ENCODE assay signal across 9 cellular contexts in the genomic region with DNA sequence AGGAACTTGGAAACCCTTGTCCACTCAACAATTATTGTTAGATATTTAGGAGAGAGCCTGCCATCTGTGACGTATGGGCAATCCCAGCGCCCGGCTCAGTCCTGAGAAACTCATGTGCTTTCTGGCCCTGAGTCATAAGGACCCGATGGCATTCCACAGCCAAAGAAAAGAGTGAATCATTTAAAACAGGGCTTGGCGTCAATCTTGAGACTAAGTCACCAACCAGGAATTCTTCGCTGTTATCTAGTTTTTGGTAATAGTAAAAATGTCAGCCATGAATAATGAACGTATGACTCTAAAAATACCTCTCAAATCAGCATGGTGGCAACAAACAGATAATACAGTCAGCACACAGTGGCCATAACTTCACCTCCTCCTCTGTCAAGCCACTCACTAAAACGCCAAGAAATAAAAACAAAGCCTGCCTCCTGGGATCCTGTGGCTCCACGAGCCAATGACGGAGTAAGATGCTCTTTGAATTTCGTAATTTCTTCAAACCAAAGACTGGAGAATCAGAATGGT.
A peak's percentile ranks its signal among the peaks of the same experiment; 100 is the strongest.
DNase-seq lines count a peak whose midpoint lies in the region; ATAC-seq and TF ChIP-seq lines count a peak whose summit lies in the region.
"Had no signal": no experiment of that assay in that cellular context is flagged by ENCODE, and none has a peak within 500 bp of the region (broad histone marks: within the 10 kb centered on the region; RNA-seq: fewer than 3 reads in every experiment).

No MANE protein-coding gene starts in this region.

- no peaks in the 10 kb centered on the region for H3K9me2 ChIP-seq in HCT116 (ENCODE audit: insufficient read depth)
- no peaks in the 10 kb centered on the region for H3K9me2 ChIP-seq in hepatocyte (replicated peaks; ENCODE audit: insufficient read depth)

- H3K4me2 ChIP-seq in HCT116 (ENCODE audit: low read length) (peak overlapping the region; percentile 23), hepatocyte (no peak overlapping the region)

- intact Hi-C loops in HCT116 (cut with micrococcal nuclease), result no loop called here
- intact Hi-C loops in left colon (cut with DNase I, micrococcal nuclease), result no loop called here

- peaks cover 19% of the 10 kb centered on the region; the same call in 1 of the 2 replicates for H3K27me3 ChIP-seq in HCT116 (ENCODE audit: insufficient read depth, low read length)
- no peaks in the 10 kb centered on the region for H3K27me3 ChIP-seq in hepatocyte
- no peaks in the 10 kb centered on the region for H3K27me3 ChIP-seq in subcutaneous abdominal adipose tissue (ENCODE audit: control insufficient read depth in 5 of 5, insufficient read depth in 4 of 5, low read length in 5 of 5)

- H3K9ac ChIP-seq in HCT116 (ENCODE audit: low read length), result no peak overlapping the region
- peak overlapping the region in 1 of 5 donors; percentile 44 for H3K9ac ChIP-seq in subcutaneous abdominal adipose tissue (ENCODE audit: low read length in 5 of 5)

- TF ChIP-seq POLR2A in HCT116 (IDR thresholded peaks at IDR 0.05; ENCODE audit: borderline replicate concordance, extremely low read depth, insufficient read depth, insufficient read length), result no peak

- CTCF ChIA-PET in HCT116 (lab: Charles Lee), result no interaction called here

- H3K79me2 ChIP-seq in HCT116 (ENCODE audit: insufficient read depth, low read length), result no peaks in the 10 kb centered on the region
- H3K79me2 ChIP-seq in hepatocyte, result no peaks in the 10 kb centered on the region

- POLR2A ChIA-PET in HCT116 (lab: Charles Lee), result no interaction called here

- TF ChIP-seq CTCF in HCT116 (IDR thresholded peaks at IDR 0.05 in 2 of 3, conservative IDR thresholded peaks at IDR 0.05 in 1 of 3; ENCODE audit: borderline replicate concordance in 1 of 3, insufficient read depth in 1 of 3, low read depth in 2 of 3, low read length in 2 of 3) (no peak), astrocyte of the spinal cord (IDR thresholded peaks at IDR 0.05; ENCODE audit: low read depth, low read length) (no peak), hepatocyte (IDR thresholded peaks at IDR 0.05; ENCODE audit: poor library complexity) (no peak)

- no peak overlapping the region for H3K4me3 ChIP-seq in HCT116 (replicated peaks in 1 of 2; ENCODE audit: low read depth in 1 of 2, low read length in 2 of 2)
- no peak overlapping the region for H3K4me3 ChIP-seq in astrocyte of the spinal cord (ENCODE audit: low read depth, low read length)
- no peak overlapping the region for H3K4me3 ChIP-seq in hepatocyte
- no peak overlapping the region for H3K4me3 ChIP-seq in subcutaneous abdominal adipose tissue (ENCODE audit: low read depth in 1 of 5, low read length in 5 of 5)

- no peaks in the 10 kb centered on the region for H3K9me3 ChIP-seq in HCT116 (ENCODE audit: control insufficient read depth in 1 of 2, insufficient read depth in 1 of 2, low read depth in 1 of 2, low read length in 2 of 2)
- H3K9me3 ChIP-seq in hepatocyte (ENCODE audit: low read depth), result no peaks in the 10 kb centered on the region
- peaks cover 0 to 8% (median 0%) of the 10 kb centered on the region in 5 donors for H3K9me3 ChIP-seq in subcutaneous abdominal adipose tissue (ENCODE audit: control insufficient read depth in 5 of 5, low read length in 5 of 5)

- H4K20me1 ChIP-seq in HCT116 (ENCODE audit: insufficient read depth) (no peaks in the 10 kb centered on the region), hepatocyte (ENCODE audit: insufficient read depth, poor library complexity, severe bottlenecking) (no peaks in the 10 kb centered on the region)

- H3K27ac ChIP-seq in HCT116 (ENCODE audit: low read depth, low read length) (no peak overlapping the region), hepatocyte (peak overlapping the region; percentile 79), subcutaneous abdominal adipose tissue (ENCODE audit: low read depth, low read length) (peak overlapping the region; percentile 52), substantia nigra (ENCODE audit: low read depth, low read length, poor library complexity, severe bottlenecking) (no peak overlapping the region)

- H3K36me3 ChIP-seq in HCT116 (ENCODE audit: control insufficient read depth in 1 of 2, insufficient read depth in 2 of 2, low read length in 2 of 2), result no peaks in the 10 kb centered on the region
- H3K36me3 ChIP-seq in hepatocyte (replicated peaks; ENCODE audit: insufficient read depth, low read depth), result no peaks in the 10 kb centered on the region
- H3K36me3 ChIP-seq in subcutaneous abdominal adipose tissue (ENCODE audit: control insufficient read depth in 5 of 5, insufficient read depth in 5 of 5, low read length in 5 of 5), result no peaks in the 10 kb centered on the region

- no TSS peak for BruUV-seq in HCT116 (replicated peaks; lab: Mats Ljungman, UMichigan)

- 58% methylated on average over 11 of the region's 11 CpGs for WGBS in hepatocyte (ENCODE audit: low lambda C conversion rate, missing lambda C conversion rate)

- peak; percentile 71 for ATAC-seq in HCT116
- ATAC-seq in GM21576 (IDR thresholded peaks at IDR 0.05; ENCODE audit: unreplicated experiment), result no peak
- ATAC-seq in left colon, result no peak

- DNase-seq in HCT116 (ENCODE audit: low read depth, low spot score) (no peak), astrocyte of the spinal cord (ENCODE audit: low read depth, low spot score) (peak; percentile 100), hepatocyte (ENCODE audit: low spot score) (peak; percentile 75), substantia nigra (lab: John Stamatoyannopoulos, UW) (no peak), left colon (no peak), nucleus accumbens (lab: John Stamatoyannopoulos, UW) (no peak)
- DNase-seq: NCI-H1436 had no signal

- H2AFZ ChIP-seq in HCT116 (ENCODE audit: low read depth, low read length, poor library complexity, severe bottlenecking), result no peak overlapping the region
- no peak overlapping the region for H2AFZ ChIP-seq in hepatocyte

- RAD21 ChIA-PET in HCT116 (lab: Charles Lee; ENCODE audit: low non-redundant PET in 1 of 2, low total read pairs in 2 of 2, uncharacterized antibody in 2 of 2, unreplicated experiment in 2 of 2), result no interaction called here

- in situ Hi-C loops in astrocyte of the spinal cord (cut with HindIII; ENCODE audit: low sequenced_read_pairs), result no loop called here

- H3K4me1 ChIP-seq in HCT116 (ENCODE audit: control insufficient read depth in 1 of 2, insufficient read depth in 2 of 2, low read length in 2 of 2) (peaks cover 0 to 9% of the 10 kb centered on the region in 2 experiments; a peak in 1 of 4 replicates), hepatocyte (ENCODE audit: insufficient read depth) (peaks cover 17% of the 10 kb centered on the region), subcutaneous abdominal adipose tissue (ENCODE audit: control insufficient read depth in 5 of 5, insufficient read depth in 5 of 5, low read length in 5 of 5) (peaks cover 0 to 34% (median 30%) of the 10 kb centered on the region in 5 donors)

- TF ChIP-seq RAD21 in HCT116 (IDR thresholded peaks at IDR 0.05; ENCODE audit: low read depth), result no peak

TF ChIP-seq in HCT116, 20 proteins besides CTCF, POLR2A, EP300 and RAD21 (continues in another document):
- no peak for TF ChIP-seq EGR1 (IDR thresholded peaks at IDR 0.05; ENCODE audit: low read depth)
- TF ChIP-seq, protein P1, sequence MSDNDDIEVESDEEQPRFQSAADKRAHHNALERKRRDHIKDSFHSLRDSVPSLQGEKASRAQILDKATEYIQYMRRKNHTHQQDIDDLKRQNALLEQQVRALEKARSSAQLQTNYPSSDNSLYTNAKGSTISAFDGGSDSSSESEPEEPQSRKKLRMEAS (IDR thresholded peaks at IDR 0.05), result no peak
- no peak for TF ChIP-seq FOSL1 (IDR thresholded peaks at IDR 0.05; ENCODE audit: low read depth)
- TF ChIP-seq YY1 (IDR thresholded peaks at IDR 0.05; ENCODE audit: extremely low read depth, insufficient replicate concordance, low read depth, low read length), result no peak
- no peak for TF ChIP-seq ZFX (IDR thresholded peaks at IDR 0.05)
- no peak for TF ChIP-seq SRF (IDR thresholded peaks at IDR 0.05; ENCODE audit: low read depth)
- TF ChIP-seq SP1 (IDR thresholded peaks at IDR 0.05; ENCODE audit: low read depth), result no peak
- no peak for TF ChIP-seq TCF7L2 (IDR thresholded peaks at IDR 0.05; ENCODE audit: borderline replicate concordance, extremely low read depth, insufficient read depth, insufficient read length)
- TF ChIP-seq POLR2AphosphoS5 (IDR thresholded peaks at IDR 0.05; ENCODE audit: low read depth, low read length), result no peak
- no peak for TF ChIP-seq ZBTB33 (IDR thresholded peaks at IDR 0.05; ENCODE audit: extremely low read depth, insufficient replicate concordance, low read length)
- TF ChIP-seq JUND (IDR thresholded peaks at IDR 0.05), result no peak
- TF ChIP-seq CBX3 (IDR thresholded peaks at IDR 0.05; ENCODE audit: low read depth), result no peak
- TF ChIP-seq EZH2phosphoT487 (IDR thresholded peaks at IDR 0.05; ENCODE audit: borderline replicate concordance), result no peak
- no peak for TF ChIP-seq ELF1 (IDR thresholded peaks at IDR 0.05; ENCODE audit: borderline replicate concordance, low read depth)

Comparison
In these comparisons a context has a peak if more than half of its experiments do, and no peak if none do; other contexts are left out.
1. DNase-seq: peak in astrocyte of the spinal cord (single experiment) and hepatocyte (single experiment); none in HCT116 (single experiment), substantia nigra (0 of 49), left colon (0 of 2) and nucleus accumbens (0 of 56).
2. H3K27ac ChIP-seq: peak in hepatocyte (single experiment) and subcutaneous abdominal adipose tissue (single experiment); none in HCT116 (single experiment) and substantia nigra (single experiment).